Comparison of ENCODE assay signal across 8 cellular contexts in the genomic region with DNA sequence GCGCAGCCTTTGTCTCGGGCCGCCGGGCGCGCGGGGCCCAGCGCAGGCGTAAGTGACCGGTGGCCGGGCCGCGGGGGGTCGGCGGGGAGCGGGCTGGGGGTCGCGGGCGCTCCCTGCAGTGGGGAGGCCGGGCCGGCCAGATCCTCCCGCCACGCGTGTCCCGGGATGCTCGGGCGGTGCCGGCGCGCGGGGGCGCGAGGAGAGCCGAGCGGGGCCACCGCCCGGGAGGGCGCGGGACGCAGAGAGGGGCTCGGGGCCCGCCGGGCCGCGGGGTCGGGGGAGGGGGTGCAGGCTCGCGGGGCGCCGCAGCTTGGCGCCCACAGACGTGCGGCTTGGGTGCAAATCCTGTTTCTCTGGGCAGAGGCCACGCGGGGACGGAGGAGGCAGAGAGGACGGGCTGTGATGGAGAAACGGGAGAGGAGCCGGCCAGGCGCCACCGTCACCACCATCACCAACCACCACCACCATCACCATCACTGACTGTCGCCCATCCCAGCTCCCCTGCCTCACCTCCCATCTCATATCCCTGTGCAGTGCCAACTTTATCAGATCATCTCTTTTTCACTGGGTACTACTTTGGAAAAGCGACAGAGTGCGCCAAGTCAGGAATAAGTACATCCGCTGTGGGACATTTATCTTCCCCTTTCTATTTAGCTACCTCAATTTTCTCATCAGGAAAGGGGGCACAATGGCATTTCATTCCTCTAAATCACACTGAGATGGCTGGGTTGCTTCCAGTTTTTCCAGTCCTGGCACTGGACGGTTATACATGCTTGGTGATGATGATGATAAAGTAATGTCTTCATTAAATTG.
A peak's percentile ranks its signal among the peaks of the same experiment; 100 is the strongest.
DNase-seq lines count a peak whose midpoint lies in the region; ATAC-seq and TF ChIP-seq lines count a peak whose summit lies in the region.

No MANE protein-coding gene starts in this region.

- H3K27ac ChIP-seq in CD4-positive, alpha-beta memory T cell (ENCODE audit: low read depth, low read length) = no peak overlapping the region
- no peak overlapping the region for H3K27ac ChIP-seq in osteoblast (ENCODE audit: low read depth, low read length)

- no peak for TF ChIP-seq CTCF in MCF 10A (IDR thresholded peaks at IDR 0.05; ENCODE audit: unreplicated experiment)
- no peak for TF ChIP-seq CTCF in osteoblast (IDR thresholded peaks at IDR 0.05; ENCODE audit: extremely low read depth, low read depth, low read length)

- CTCF ChIA-PET in CD4-positive, alpha-beta memory T cell (lab: Charles Lee; ENCODE audit: partially characterized antibody) = no interaction called here
- CTCF ChIA-PET in MCF 10A (lab: Yijun Ruan, JAX) = interaction anchor here (1.0 to 1.4 kb wide), 2 partner anchors 29 to 36 kb away, joined by 3 to 4 read pairs; no protein-coding TSS in a partner anchor

- no peak overlapping the region for H3K4me3 ChIP-seq in CD4-positive, alpha-beta memory T cell (ENCODE audit: low read length in 2 of 2)
- H3K4me3 ChIP-seq in H7 (ENCODE audit: insufficient read depth, low read depth, low read length) = peak overlapping the region; percentile 57
- H3K4me3 ChIP-seq in osteoblast (ENCODE audit: insufficient read depth, low read length) = no peak overlapping the region

- H3K9me3 Mint-ChIP-seq in CD4-positive, alpha-beta memory T cell = peaks cover 0 to 2% (median 0%) of the 10 kb centered on the region in 8 donors
- no peaks in the 10 kb centered on the region for H3K9me3 Mint-ChIP-seq in MCF 10A (ENCODE audit: unreplicated experiment)

- H2AFZ ChIP-seq in osteoblast (ENCODE audit: low read length) = no peak overlapping the region

- no peaks in the 10 kb centered on the region for H3K36me3 Mint-ChIP-seq in CD4-positive, alpha-beta memory T cell
- no peaks in the 10 kb centered on the region for H3K36me3 Mint-ChIP-seq in MCF 10A (ENCODE audit: insufficient read depth, unreplicated experiment)

- no TSS peak for BruUV-seq in MCF 10A (replicated peaks; lab: Mats Ljungman, UMichigan)

- H4K20me1 ChIP-seq in osteoblast (ENCODE audit: insufficient read depth, low read length) = peaks cover 3% of the 10 kb centered on the region

- no peaks in the 10 kb centered on the region for H3K9me3 ChIP-seq in CD4-positive, alpha-beta memory T cell (ENCODE audit: control insufficient read depth in 1 of 2, low read length in 2 of 2)
- no peaks in the 10 kb centered on the region for H3K9me3 ChIP-seq in osteoblast (ENCODE audit: low read depth, low read length)

- no peaks in the 10 kb centered on the region for H3K79me2 ChIP-seq in osteoblast (ENCODE audit: insufficient read depth, low read length)

- H3K4me1 Mint-ChIP-seq in CD4-positive, alpha-beta memory T cell = peaks cover 5 to 16% (median 8%) of the 10 kb centered on the region in 4 donors
- H3K4me1 Mint-ChIP-seq in MCF 10A (ENCODE audit: insufficient read depth, unreplicated experiment) = no peaks in the 10 kb centered on the region

- H3K4me3 Mint-ChIP-seq in CD4-positive, alpha-beta memory T cell = peak overlapping the region; percentile 70 to 87 (median 82)
- H3K4me3 Mint-ChIP-seq in MCF 10A (ENCODE audit: unreplicated experiment) = peak overlapping the region; percentile 64

- H3K27me3 ChIP-seq in CD4-positive, alpha-beta memory T cell (ENCODE audit: insufficient read depth, low read length) = peaks cover 7% of the 10 kb centered on the region
- H3K27me3 ChIP-seq in H7 (ENCODE audit: control insufficient read depth, insufficient read depth, low read length) (peaks cover 23% of the 10 kb centered on the region), osteoblast (ENCODE audit: insufficient read depth, low read length) (peaks cover 39% of the 10 kb centered on the region)

- H3K4me1 ChIP-seq in CD4-positive, alpha-beta memory T cell (ENCODE audit: insufficient read depth, low read length) = peaks cover 3% of the 10 kb centered on the region
- peaks cover 2% of the 10 kb centered on the region for H3K4me1 ChIP-seq in osteoblast (ENCODE audit: insufficient read depth, low read length)

- H3K36me3 ChIP-seq in CD4-positive, alpha-beta memory T cell (ENCODE audit: insufficient read depth, low read length) = no peaks in the 10 kb centered on the region
- H3K36me3 ChIP-seq in H7 (replicated peaks; ENCODE audit: control insufficient read depth, insufficient read depth, low read length) = no peaks in the 10 kb centered on the region
- H3K36me3 ChIP-seq in osteoblast (ENCODE audit: insufficient read depth, low read length) = no peaks in the 10 kb centered on the region

- no peak for DNase-seq in CD4-positive, alpha-beta memory T cell
- DNase-seq in H7 (peak; percentile 78), MCF 10A (ENCODE audit: unreplicated experiment) (no peak), osteoblast (ENCODE audit: insufficient read length, low spot score, missing footprints) (peak; percentile 83), NCI-H187 treated with DMSO at 0.1 percent for 48 hours (lab: John Stamatoyannopoulos, UW) (no peak), NCI-H146 (lab: John Stamatoyannopoulos, UW) (no peak), hepatic stellate cell (ENCODE audit: low spot score) (no peak)

- peaks cover 47 to 63% of the 10 kb centered on the region in 2 donors for H3K27me3 Mint-ChIP-seq in CD4-positive, alpha-beta memory T cell
- peaks cover 42% of the 10 kb centered on the region for H3K27me3 Mint-ChIP-seq in MCF 10A (ENCODE audit: insufficient read depth, unreplicated experiment)

- peak overlapping the region in 1 of 7 donors; percentile 25 for H3K27ac Mint-ChIP-seq in CD4-positive, alpha-beta memory T cell
- no peak overlapping the region for H3K27ac Mint-ChIP-seq in MCF 10A (ENCODE audit: low read depth, unreplicated experiment)

- no peak overlapping the region for H3K4me2 ChIP-seq in osteoblast (ENCODE audit: insufficient read depth, low read length)

- intact Hi-C loops in CD4-positive, alpha-beta memory T cell (cut with micrococcal nuclease) = no loop called here
- intact Hi-C loops in MCF 10A (cut with micrococcal nuclease) = no loop called here

- ATAC-seq in GM18861 (IDR thresholded peaks at IDR 0.05; ENCODE audit: unreplicated experiment) = no peak

- POLR2A ChIA-PET in CD4-positive, alpha-beta memory T cell (lab: Charles Lee; ENCODE audit: partially characterized antibody) = no interaction called here
- POLR2A ChIA-PET in MCF 10A (lab: Yijun Ruan, JAX) = no interaction called here

Comparison
In these comparisons a context has a peak if more than half of its experiments do, and no peak if none do; other contexts are left out.
1. DNase-seq: peak in H7 (single experiment) and osteoblast (single experiment); none in CD4-positive, alpha-beta memory T cell (0 of 5), MCF 10A (single experiment), NCI-H187 treated with DMSO at 0.1 percent for 48 hours (single experiment), NCI-H146 (single experiment) and hepatic stellate cell (single experiment).